Comparison of ENCODE assay signal across 21 cellular contexts in the genomic region with DNA sequence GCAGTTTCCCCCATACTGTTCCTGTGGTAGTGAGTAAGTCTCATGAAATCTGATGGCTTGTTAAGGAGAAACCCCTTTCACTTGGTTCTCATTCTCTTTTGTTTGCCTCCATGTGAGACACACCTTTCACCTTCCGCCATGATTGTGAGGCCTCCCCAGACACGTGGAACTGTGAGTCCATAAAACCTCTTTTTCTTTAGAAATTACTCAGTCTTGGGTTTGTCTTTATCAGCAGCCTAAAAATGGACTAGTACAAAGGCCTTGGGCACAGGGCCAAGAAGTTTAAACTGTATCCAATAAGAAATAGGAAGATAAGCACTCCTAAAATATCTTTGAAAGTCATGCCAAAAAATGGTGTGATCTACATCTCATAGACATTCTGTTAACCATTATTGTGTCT.
A peak's percentile ranks its signal among the peaks of the same experiment; 100 is the strongest.
DNase-seq lines count a peak whose midpoint lies in the region; ATAC-seq and TF ChIP-seq lines count a peak whose summit lies in the region.
"Had no signal": no experiment of that assay in that cellular context is flagged by ENCODE, and none has a peak within 500 bp of the region (broad histone marks: within the 10 kb centered on the region; RNA-seq: fewer than 3 reads in every experiment).

No MANE protein-coding gene starts in this region.

- TF ChIP-seq CTCF in right atrium auricular region (IDR thresholded peaks at IDR 0.05): no peak
- no peak for TF ChIP-seq CTCF in cardiac muscle cell (IDR thresholded peaks at IDR 0.05; ENCODE audit: low read depth, low read length)
- no peak for TF ChIP-seq CTCF in type B pancreatic cell (conservative IDR thresholded peaks at IDR 0.05)

- no peaks in the 10 kb centered on the region for H3K27me3 Mint-ChIP-seq in stimulated activated naive B cell treated with anti-CD40 and anti-IgM and Interleukin-4, amounts not matched to agents 10 μg/mL and 1 μg/mL and 100 μg/mL, for 72 hours
- no peaks in the 10 kb centered on the region for H3K27me3 Mint-ChIP-seq in type B pancreatic cell
- H3K27me3 Mint-ChIP-seq: activated B cell treated with CpG ODN at 0.5 μM for 24 hours; activated CD4-positive, alpha-beta memory T cell treated with anti-CD3 and anti-CD28 coated beads for 36 hours; activated naive CD4-positive, alpha-beta T cell treated with anti-CD3 and anti-CD28 coated beads, Interleukin-2, amount 10 ng/mL, durations not matched to agents 7 days and 5 days had no signal

- no peak overlapping the region for H3K27ac ChIP-seq in right atrium auricular region
- no peak overlapping the region for H3K27ac ChIP-seq in cardiac muscle cell
- H3K27ac ChIP-seq: BLaER1 treated with 17β-estradiol and CSF1 and Interleukin-3, amounts not matched to agents 10 nM and 100 nM; colonic mucosa; left lung; sigmoid colon; suprapubic skin had no signal

- H3K36me3 ChIP-seq in right atrium auricular region: peaks cover 14% of the 10 kb centered on the region
- H3K36me3 ChIP-seq in cardiac muscle cell: peaks cover 5% of the 10 kb centered on the region
- H3K36me3 ChIP-seq: colonic mucosa, left lung, sigmoid colon had no signal

- ATAC-seq in Right ventricle myocardium superior (ENCODE audit: poor library complexity): peak; percentile 31
- ATAC-seq in stimulated activated naive B cell treated with anti-CD40 and anti-IgM and Interleukin-4, amounts not matched to agents 10 μg/mL and 1 μg/mL and 100 μg/mL, for 72 hours (replicated peaks): no peak
- ATAC-seq in GM21367 (IDR thresholded peaks at IDR 0.05; ENCODE audit: unreplicated experiment): no peak
- ATAC-seq: left lung had no signal

- H3K9me3 ChIP-seq in right atrium auricular region: no peaks in the 10 kb centered on the region
- H3K9me3 ChIP-seq in cardiac muscle cell (ENCODE audit: low read depth): no peaks in the 10 kb centered on the region
- H3K9me3 ChIP-seq: colonic mucosa, left lung, sigmoid colon, suprapubic skin had no signal

- peaks cover 23 to 45% of the 10 kb centered on the region in 2 donors for H3K4me1 Mint-ChIP-seq in stimulated activated naive B cell treated with anti-CD40 and anti-IgM and Interleukin-4, amounts not matched to agents 10 μg/mL and 1 μg/mL and 100 μg/mL, for 72 hours
- peaks cover 15% of the 10 kb centered on the region for H3K4me1 Mint-ChIP-seq in type B pancreatic cell (ENCODE audit: unreplicated experiment)
- H3K4me1 Mint-ChIP-seq: activated naive CD4-positive, alpha-beta T cell treated with anti-CD3 and anti-CD28 coated beads, Interleukin-2, amount 10 ng/mL, durations not matched to agents 7 days and 5 days had no signal

- H3K9me3 Mint-ChIP-seq in stimulated activated naive B cell treated with anti-CD40 and anti-IgM and Interleukin-4, amounts not matched to agents 10 μg/mL and 1 μg/mL and 100 μg/mL, for 72 hours: peaks cover 9 to 13% of the 10 kb centered on the region in 2 donors
- no peaks in the 10 kb centered on the region for H3K9me3 Mint-ChIP-seq in type B pancreatic cell
- H3K9me3 Mint-ChIP-seq: activated B cell treated with CpG ODN at 0.5 μM for 24 hours; activated CD4-positive, alpha-beta memory T cell treated with anti-CD3 and anti-CD28 coated beads for 36 hours; endodermal cell had no signal

- peaks cover 41 to 47% of the 10 kb centered on the region in 2 donors for H3K36me3 Mint-ChIP-seq in stimulated activated naive B cell treated with anti-CD40 and anti-IgM and Interleukin-4, amounts not matched to agents 10 μg/mL and 1 μg/mL and 100 μg/mL, for 72 hours
- peaks cover 22% of the 10 kb centered on the region for H3K36me3 Mint-ChIP-seq in type B pancreatic cell

- H3K4me3 Mint-ChIP-seq in stimulated activated naive B cell treated with anti-CD40 and anti-IgM and Interleukin-4, amounts not matched to agents 10 μg/mL and 1 μg/mL and 100 μg/mL, for 72 hours: no peak overlapping the region
- H3K4me3 Mint-ChIP-seq in type B pancreatic cell: no peak overlapping the region
- H3K4me3 Mint-ChIP-seq: activated B cell treated with CpG ODN at 0.5 μM for 24 hours; activated CD4-positive, alpha-beta memory T cell treated with anti-CD3 and anti-CD28 coated beads for 36 hours; activated naive CD4-positive, alpha-beta T cell treated with anti-CD3 and anti-CD28 coated beads, Interleukin-2, amount 10 ng/mL, durations not matched to agents 7 days and 5 days; endodermal cell had no signal

- peak overlapping the region; percentile 11 for H3K27ac Mint-ChIP-seq in stimulated activated naive B cell treated with anti-CD40 and anti-IgM and Interleukin-4, amounts not matched to agents 10 μg/mL and 1 μg/mL and 100 μg/mL, for 72 hours
- H3K27ac Mint-ChIP-seq in type B pancreatic cell: no peak overlapping the region
- H3K27ac Mint-ChIP-seq: activated B cell treated with CpG ODN at 0.5 μM for 24 hours; activated CD4-positive, alpha-beta memory T cell treated with anti-CD3 and anti-CD28 coated beads for 36 hours; activated naive CD4-positive, alpha-beta T cell treated with anti-CD3 and anti-CD28 coated beads, Interleukin-2, amount 10 ng/mL, durations not matched to agents 7 days and 5 days; endodermal cell had no signal

- H3K4me3 ChIP-seq in right atrium auricular region: no peak overlapping the region
- no peak overlapping the region for H3K4me3 ChIP-seq in cardiac muscle cell
- H3K4me3 ChIP-seq: BLaER1 treated with 17β-estradiol and CSF1 and Interleukin-3, amounts not matched to agents 10 nM and 100 nM; colonic mucosa; left lung; sigmoid colon; suprapubic skin had no signal

- H3K4me1 ChIP-seq in right atrium auricular region (peaks cover 0 to 15% of the 10 kb centered on the region in 2 donors), cardiac muscle cell (ENCODE audit: low read depth) (peaks cover 10% of the 10 kb centered on the region)
- H3K4me1 ChIP-seq: colonic mucosa, left lung, suprapubic skin had no signal

- intact Hi-C loops in Right ventricle myocardium superior (cut with DNase I): no loop called here

- no peaks in the 10 kb centered on the region for H3K27me3 ChIP-seq in right atrium auricular region
- H3K27me3 ChIP-seq in cardiac muscle cell: no peaks in the 10 kb centered on the region
- H3K27me3 ChIP-seq: BLaER1 treated with 17β-estradiol and CSF1 and Interleukin-3, amounts not matched to agents 10 nM and 100 nM; colonic mucosa; left lung; sigmoid colon; suprapubic skin had no signal

- DNase-seq in Right ventricle myocardium superior: no peak
- DNase-seq in right atrium auricular region (ENCODE audit: low spot score): no peak
- peak; percentile 11 for DNase-seq in amniotic epithelial cell (ENCODE audit: low read depth)
- DNase-seq in cardiac muscle cell (ENCODE audit: low read depth in 1 of 2, low spot score in 1 of 2): peak; percentile 31 to 59
- DNase-seq in stimulated activated naive B cell treated with anti-CD40 and anti-IgM and Interleukin-4, amounts not matched to agents 10 μg/mL and 1 μg/mL and 100 μg/mL, for 72 hours: no peak
- no peak for DNase-seq in type B pancreatic cell (ENCODE audit: extremely low spot score, unreplicated experiment)
- no peak for DNase-seq in anterior cingulate cortex (lab: John Stamatoyannopoulos, UW)
- DNase-seq: activated B cell treated with CpG ODN at 0.5 μM for 24 hours; activated CD4-positive, alpha-beta memory T cell treated with anti-CD3 and anti-CD28 coated beads for 36 hours; activated naive CD4-positive, alpha-beta T cell treated with anti-CD3 and anti-CD28 coated beads, Interleukin-2, amount 10 ng/mL, durations not matched to agents 7 days and 5 days; colonic mucosa; endodermal cell; H7; left lung; NCI-H1105 treated with DMSO at 0.1 percent for 48 hours; NCI-H2171; NCI-H526; sigmoid colon had no signal

Comparison
In these comparisons a context has a peak if more than half of its experiments do, and no peak if none do; other contexts are left out.
1. DNase-seq: peak in amniotic epithelial cell (single experiment) and cardiac muscle cell (2 of 2); none in Right ventricle myocardium superior (single experiment), right atrium auricular region (single experiment), stimulated activated naive B cell treated with anti-CD40 and anti-IgM and Interleukin-4, amounts not matched to agents 10 μg/mL and 1 μg/mL and 100 μg/mL, for 72 hours (single experiment), type B pancreatic cell (single experiment) and anterior cingulate cortex (0 of 58).